Comparison of ENCODE assay signal across 7 cellular contexts in genomic region chr6:42979523-42980177, GRCh38. TPM values are rescaled to one million over a fixed set of nuclear protein-coding genes. Genes with fewer than 3 reads are reported as not detected.
DNase-seq lines count a peak whose midpoint lies in the region; ATAC-seq and TF ChIP-seq lines count a peak whose summit lies in the region.

No MANE protein-coding gene starts in this region.

- peaks cover 28% of the 10 kb centered on the region for H3K4me1 ChIP-seq in stomach smooth muscle (ENCODE audit: control insufficient read depth, insufficient read depth, low read length)

- H3K27me3 ChIP-seq in kidney epithelial cell (ENCODE audit: control insufficient read depth, insufficient read depth, low read length) (no peaks in the 10 kb centered on the region), stomach smooth muscle (ENCODE audit: control insufficient read depth in 1 of 2, insufficient read depth in 2 of 2, low read length in 2 of 2) (no peaks in the 10 kb centered on the region)

- ATAC-seq in GM21576 (IDR thresholded peaks at IDR 0.05; ENCODE audit: unreplicated experiment) = no peak

- DNase-seq in astrocyte of the cerebellum (ENCODE audit: low read depth) (no peak), kidney epithelial cell (ENCODE audit: low read depth) (no peak), HK-2 (ENCODE audit: unreplicated experiment) (no peak)

- H3K9ac ChIP-seq in stomach smooth muscle (ENCODE audit: low read length in 2 of 2) = peak overlapping the region; percentile 85 to 87

- in situ Hi-C loops in astrocyte of the cerebellum (cut with HindIII; ENCODE audit: low sequenced_read_pairs) = no loop called here

- peak overlapping the region; percentile 75 for H3K4me3 ChIP-seq in GM12875 (ENCODE audit: low read depth, low read length)
- peak overlapping the region; percentile 73 for H3K4me3 ChIP-seq in astrocyte of the cerebellum (ENCODE audit: low read depth, low read length)
- peak overlapping the region; percentile 67 for H3K4me3 ChIP-seq in kidney epithelial cell (ENCODE audit: low read depth, low read length)
- H3K4me3 ChIP-seq in stomach smooth muscle (ENCODE audit: low read length in 2 of 2) = peak overlapping the region; percentile 81 to 92

- H3K27ac ChIP-seq in KOPT-K1 (ENCODE audit: low read depth, low read length, poor library complexity, severe bottlenecking) (peak overlapping the region; percentile 90), stomach smooth muscle (ENCODE audit: low read length) (peak overlapping the region; percentile 80)

- TF ChIP-seq CTCF in GM12875 (IDR thresholded peaks at IDR 0.05; ENCODE audit: borderline replicate concordance, insufficient read depth, low read depth, low read length) (no peak), astrocyte of the cerebellum (IDR thresholded peaks at IDR 0.05; ENCODE audit: low read depth, low read length, missing control alignments) (no peak), kidney epithelial cell (IDR thresholded peaks at IDR 0.05; ENCODE audit: insufficient read depth, low read length, poor library complexity, severe bottlenecking) (no peak)

- H3K9me3 ChIP-seq in KOPT-K1 (ENCODE audit: insufficient read depth, low read length, poor library complexity, severe bottlenecking) (no peaks in the 10 kb centered on the region), stomach smooth muscle (ENCODE audit: control insufficient read depth in 2 of 2, low read length in 2 of 2) (no peaks in the 10 kb centered on the region)

- H3K36me3 ChIP-seq in KOPT-K1 (ENCODE audit: insufficient read depth, low read length) = peaks cover 11% of the 10 kb centered on the region
- H3K36me3 ChIP-seq in kidney epithelial cell (ENCODE audit: control insufficient read depth, insufficient read depth, low read length) = no peaks in the 10 kb centered on the region
- H3K36me3 ChIP-seq in stomach smooth muscle (ENCODE audit: control insufficient read depth in 2 of 2, insufficient read depth in 2 of 2, low read length in 2 of 2) = peaks cover 0 to 3% of the 10 kb centered on the region in 2 donors

RNA-seq across cellular contexts. Expression of gene PEX6, which starts 0.7 kb away (rescaled TPM):
- 40.7 and 45.0 TPM in 2 replicates for total RNA-seq in kidney epithelial cell

RNA-seq across cellular contexts. Expression of gene PPP2R5D, which starts 4.7 kb away (rescaled TPM):
- 33.4 and 66.2 TPM in 2 replicates for total RNA-seq in kidney epithelial cell

RNA-seq across cellular contexts. Expression of gene GNMT, which starts 19.1 kb away (rescaled TPM):
- not detected in 2 replicates for total RNA-seq in kidney epithelial cell

RNA-seq across cellular contexts. Expression of gene MEA1, which starts 34.1 kb away (rescaled TPM):
- total RNA-seq in kidney epithelial cell = 54.2 and 65.2 TPM in 2 replicates

RNA-seq across cellular contexts. Expression of gene KLHDC3, which starts 34.4 kb away (rescaled TPM):
- 67.4 and 70.3 TPM in 2 replicates for total RNA-seq in kidney epithelial cell
